1 cellular context compared by ENCODE assay signal in the genomic region with DNA sequence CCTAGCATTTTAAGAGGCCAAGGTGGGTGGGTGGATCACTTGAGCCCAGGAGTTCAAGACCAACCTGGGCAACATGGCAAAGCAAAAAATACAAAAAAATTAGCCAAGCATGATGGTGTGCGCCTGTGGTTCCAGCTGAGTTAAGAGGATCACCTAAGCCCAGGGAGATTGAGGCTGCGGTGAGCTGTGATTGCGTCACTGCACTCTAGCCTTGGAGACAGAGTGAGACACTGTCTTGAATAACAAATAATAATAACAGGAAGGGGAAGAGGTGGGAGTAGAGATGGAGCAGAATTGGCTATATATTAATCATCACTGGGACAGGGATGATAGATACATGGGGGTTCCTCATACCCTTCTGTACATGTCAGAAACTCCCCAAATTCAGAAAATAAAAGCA.
TF ChIP-seq lines count a peak whose summit lies in the region.

No MANE protein-coding gene starts in this region.

TF ChIP-seq in GM23338, 12 proteins besides CTCF, POLR2A, EP300 and RAD21:
- TF ChIP-seq REST (IDR thresholded peaks at IDR 0.05; ENCODE audit: unreplicated experiment) (no peak), STAT1 (IDR thresholded peaks at IDR 0.05; ENCODE audit: unreplicated experiment) (no peak), POLR2AphosphoS5 (IDR thresholded peaks at IDR 0.05; ENCODE audit: low read depth) (no peak), JUNB (IDR thresholded peaks at IDR 0.05; ENCODE audit: unreplicated experiment) (no peak), NANOG (IDR thresholded peaks at IDR 0.05; ENCODE audit: borderline replicate concordance) (no peak), CREB1 (CRISPR knock-in tag; IDR thresholded peaks at IDR 0.05; ENCODE audit: low read depth) (no peak), ZNF462 (CRISPR knock-in tag; IDR thresholded peaks at IDR 0.05) (no peak), EZH2phosphoT487 (IDR thresholded peaks at IDR 0.05; ENCODE audit: unreplicated experiment) (no peak)
- TF ChIP-seq, protein P1, sequence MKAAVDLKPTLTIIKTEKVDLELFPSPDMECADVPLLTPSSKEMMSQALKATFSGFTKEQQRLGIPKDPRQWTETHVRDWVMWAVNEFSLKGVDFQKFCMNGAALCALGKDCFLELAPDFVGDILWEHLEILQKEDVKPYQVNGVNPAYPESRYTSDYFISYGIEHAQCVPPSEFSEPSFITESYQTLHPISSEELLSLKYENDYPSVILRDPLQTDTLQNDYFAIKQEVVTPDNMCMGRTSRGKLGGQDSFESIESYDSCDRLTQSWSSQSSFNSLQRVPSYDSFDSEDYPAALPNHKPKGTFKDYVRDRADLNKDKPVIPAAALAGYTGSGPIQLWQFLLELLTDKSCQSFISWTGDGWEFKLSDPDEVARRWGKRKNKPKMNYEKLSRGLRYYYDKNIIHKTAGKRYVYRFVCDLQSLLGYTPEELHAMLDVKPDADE (IDR thresholded peaks at IDR 0.05): no peak
